Comparison of ENCODE assay signal across 1 cellular context in genomic region chr2:239297142-239298125, GRCh38.
TF ChIP-seq lines count a peak whose summit lies in the region.

No MANE protein-coding gene starts in this region.

TF ChIP-seq in HepG2, 621 proteins besides CTCF, POLR2A, EP300 and RAD21 (continued from another document and continues in another):
- TF ChIP-seq, protein P1, sequence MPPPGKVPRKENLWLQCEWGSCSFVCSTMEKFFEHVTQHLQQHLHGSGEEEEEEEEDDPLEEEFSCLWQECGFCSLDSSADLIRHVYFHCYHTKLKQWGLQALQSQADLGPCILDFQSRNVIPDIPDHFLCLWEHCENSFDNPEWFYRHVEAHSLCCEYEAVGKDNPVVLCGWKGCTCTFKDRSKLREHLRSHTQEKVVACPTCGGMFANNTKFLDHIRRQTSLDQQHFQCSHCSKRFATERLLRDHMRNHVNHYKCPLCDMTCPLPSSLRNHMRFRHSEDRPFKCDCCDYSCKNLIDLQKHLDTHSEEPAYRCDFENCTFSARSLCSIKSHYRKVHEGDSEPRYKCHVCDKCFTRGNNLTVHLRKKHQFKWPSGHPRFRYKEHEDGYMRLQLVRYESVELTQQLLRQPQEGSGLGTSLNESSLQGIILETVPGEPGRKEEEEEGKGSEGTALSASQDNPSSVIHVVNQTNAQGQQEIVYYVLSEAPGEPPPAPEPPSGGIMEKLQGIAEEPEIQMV (CRISPR knock-in tag; IDR thresholded peaks at IDR 0.05; ENCODE audit: low read depth): 0 out of 2 replicates have a peak, but pooled peaks have one; percentile 34
- no peak for TF ChIP-seq TBX3 (IDR thresholded peaks at IDR 0.05; ENCODE audit: borderline replicate concordance)
- TF ChIP-seq UBTF (CRISPR knock-in tag; IDR thresholded peaks at IDR 0.05): peak; percentile 49
- TF ChIP-seq ELF1 (CRISPR knock-in tag; IDR thresholded peaks at IDR 0.05): no peak
- TF ChIP-seq ZNF792 (CRISPR knock-in tag; IDR thresholded peaks at IDR 0.05): no peak
- TF ChIP-seq, protein P2, sequence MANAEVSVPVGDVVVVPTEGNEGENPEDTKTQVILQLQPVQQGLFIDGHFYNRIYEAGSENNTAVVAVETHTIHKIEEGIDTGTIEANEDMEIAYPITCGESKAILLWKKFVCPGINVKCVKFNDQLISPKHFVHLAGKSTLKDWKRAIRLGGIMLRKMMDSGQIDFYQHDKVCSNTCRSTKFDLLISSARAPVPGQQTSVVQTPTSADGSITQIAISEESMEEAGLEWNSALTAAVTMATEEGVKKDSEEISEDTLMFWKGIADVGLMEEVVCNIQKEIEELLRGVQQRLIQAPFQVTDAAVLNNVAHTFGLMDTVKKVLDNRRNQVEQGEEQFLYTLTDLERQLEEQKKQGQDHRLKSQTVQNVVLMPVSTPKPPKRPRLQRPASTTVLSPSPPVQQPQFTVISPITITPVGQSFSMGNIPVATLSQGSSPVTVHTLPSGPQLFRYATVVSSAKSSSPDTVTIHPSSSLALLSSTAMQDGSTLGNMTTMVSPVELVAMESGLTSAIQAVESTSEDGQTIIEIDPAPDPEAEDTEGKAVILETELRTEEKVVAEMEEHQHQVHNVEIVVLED (CRISPR knock-in tag; IDR thresholded peaks at IDR 0.05; ENCODE audit: borderline replicate concordance): no peak
- TF ChIP-seq XRCC5 (optimal IDR thresholded peaks at IDR 0.05; ENCODE audit: low read length): peak; percentile 64
- TF ChIP-seq TGIF2 (CRISPR knock-in tag; IDR thresholded peaks at IDR 0.05): peak; percentile 78; the same call in 1 of the 2 replicates
- TF ChIP-seq, protein P3, sequence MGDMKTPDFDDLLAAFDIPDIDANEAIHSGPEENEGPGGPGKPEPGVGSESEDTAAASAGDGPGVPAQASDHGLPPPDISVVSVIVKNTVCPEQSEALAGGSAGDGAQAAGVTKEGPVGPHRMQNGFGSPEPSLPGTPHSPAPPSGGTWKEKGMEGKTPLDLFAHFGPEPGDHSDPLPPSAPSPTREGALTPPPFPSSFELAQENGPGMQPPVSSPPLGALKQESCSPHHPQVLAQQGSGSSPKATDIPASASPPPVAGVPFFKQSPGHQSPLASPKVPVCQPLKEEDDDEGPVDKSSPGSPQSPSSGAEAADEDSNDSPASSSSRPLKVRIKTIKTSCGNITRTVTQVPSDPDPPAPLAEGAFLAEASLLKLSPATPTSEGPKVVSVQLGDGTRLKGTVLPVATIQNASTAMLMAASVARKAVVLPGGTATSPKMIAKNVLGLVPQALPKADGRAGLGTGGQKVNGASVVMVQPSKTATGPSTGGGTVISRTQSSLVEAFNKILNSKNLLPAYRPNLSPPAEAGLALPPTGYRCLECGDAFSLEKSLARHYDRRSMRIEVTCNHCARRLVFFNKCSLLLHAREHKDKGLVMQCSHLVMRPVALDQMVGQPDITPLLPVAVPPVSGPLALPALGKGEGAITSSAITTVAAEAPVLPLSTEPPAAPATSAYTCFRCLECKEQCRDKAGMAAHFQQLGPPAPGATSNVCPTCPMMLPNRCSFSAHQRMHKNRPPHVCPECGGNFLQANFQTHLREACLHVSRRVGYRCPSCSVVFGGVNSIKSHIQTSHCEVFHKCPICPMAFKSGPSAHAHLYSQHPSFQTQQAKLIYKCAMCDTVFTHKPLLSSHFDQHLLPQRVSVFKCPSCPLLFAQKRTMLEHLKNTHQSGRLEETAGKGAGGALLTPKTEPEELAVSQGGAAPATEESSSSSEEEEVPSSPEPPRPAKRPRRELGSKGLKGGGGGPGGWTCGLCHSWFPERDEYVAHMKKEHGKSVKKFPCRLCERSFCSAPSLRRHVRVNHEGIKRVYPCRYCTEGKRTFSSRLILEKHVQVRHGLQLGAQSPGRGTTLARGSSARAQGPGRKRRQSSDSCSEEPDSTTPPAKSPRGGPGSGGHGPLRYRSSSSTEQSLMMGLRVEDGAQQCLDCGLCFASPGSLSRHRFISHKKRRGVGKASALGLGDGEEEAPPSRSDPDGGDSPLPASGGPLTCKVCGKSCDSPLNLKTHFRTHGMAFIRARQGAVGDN (CRISPR knock-in tag; IDR thresholded peaks at IDR 0.05): peak; percentile 51
- TF ChIP-seq JUND (CRISPR knock-in tag; IDR thresholded peaks at IDR 0.05): peak; percentile 49; the same call in 1 of the 2 replicates
- TF ChIP-seq JARID2 (CRISPR knock-in tag; IDR thresholded peaks at IDR 0.05; ENCODE audit: insufficient replicate concordance): no peak
- 0 out of 2 replicates have a peak, but pooled peaks have one; percentile 76 for TF ChIP-seq ZNF839 (CRISPR knock-in tag; IDR thresholded peaks at IDR 0.05; ENCODE audit: borderline replicate concordance)
- no peak for TF ChIP-seq MAFG (CRISPR knock-in tag; IDR thresholded peaks at IDR 0.05)
- TF ChIP-seq BCL6 (CRISPR knock-in tag; IDR thresholded peaks at IDR 0.05): peak; percentile 73
- TF ChIP-seq, protein P4, sequence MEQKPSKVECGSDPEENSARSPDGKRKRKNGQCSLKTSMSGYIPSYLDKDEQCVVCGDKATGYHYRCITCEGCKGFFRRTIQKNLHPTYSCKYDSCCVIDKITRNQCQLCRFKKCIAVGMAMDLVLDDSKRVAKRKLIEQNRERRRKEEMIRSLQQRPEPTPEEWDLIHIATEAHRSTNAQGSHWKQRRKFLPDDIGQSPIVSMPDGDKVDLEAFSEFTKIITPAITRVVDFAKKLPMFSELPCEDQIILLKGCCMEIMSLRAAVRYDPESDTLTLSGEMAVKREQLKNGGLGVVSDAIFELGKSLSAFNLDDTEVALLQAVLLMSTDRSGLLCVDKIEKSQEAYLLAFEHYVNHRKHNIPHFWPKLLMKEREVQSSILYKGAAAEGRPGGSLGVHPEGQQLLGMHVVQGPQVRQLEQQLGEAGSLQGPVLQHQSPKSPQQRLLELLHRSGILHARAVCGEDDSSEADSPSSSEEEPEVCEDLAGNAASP (CRISPR knock-in tag; IDR thresholded peaks at IDR 0.05; ENCODE audit: borderline replicate concordance): peak; percentile 31; the same call in 1 of the 2 replicates
- TF ChIP-seq, protein P5, sequence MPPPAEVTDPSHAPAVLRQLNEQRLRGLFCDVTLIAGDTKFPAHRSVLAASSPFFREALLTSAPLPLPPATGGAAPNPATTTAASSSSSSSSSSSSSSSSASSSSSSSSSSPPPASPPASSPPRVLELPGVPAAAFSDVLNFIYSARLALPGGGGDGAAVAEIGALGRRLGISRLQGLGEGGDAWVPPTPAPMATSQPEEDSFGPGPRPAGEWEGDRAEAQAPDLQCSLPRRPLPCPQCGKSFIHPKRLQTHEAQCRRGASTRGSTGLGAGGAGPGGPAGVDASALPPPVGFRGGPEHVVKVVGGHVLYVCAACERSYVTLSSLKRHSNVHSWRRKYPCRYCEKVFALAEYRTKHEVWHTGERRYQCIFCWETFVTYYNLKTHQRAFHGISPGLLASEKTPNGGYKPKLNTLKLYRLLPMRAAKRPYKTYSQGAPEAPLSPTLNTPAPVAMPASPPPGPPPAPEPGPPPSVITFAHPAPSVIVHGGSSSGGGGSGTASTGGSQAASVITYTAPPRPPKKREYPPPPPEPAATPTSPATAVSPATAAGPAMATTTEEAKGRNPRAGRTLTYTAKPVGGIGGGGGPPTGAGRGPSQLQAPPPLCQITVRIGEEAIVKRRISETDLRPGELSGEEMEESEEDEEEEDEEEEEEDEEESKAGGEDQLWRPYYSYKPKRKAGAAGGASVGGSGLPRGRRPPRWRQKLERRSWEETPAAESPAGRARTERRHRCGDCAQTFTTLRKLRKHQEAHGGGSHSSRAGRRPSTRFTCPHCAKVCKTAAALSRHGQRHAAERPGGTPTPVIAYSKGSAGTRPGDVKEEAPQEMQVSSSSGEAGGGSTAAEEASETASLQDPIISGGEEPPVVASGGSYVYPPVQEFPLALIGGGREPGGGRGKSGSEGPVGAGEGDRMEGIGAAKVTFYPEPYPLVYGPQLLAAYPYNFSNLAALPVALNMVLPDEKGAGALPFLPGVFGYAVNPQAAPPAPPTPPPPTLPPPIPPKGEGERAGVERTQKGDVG (CRISPR knock-in tag; IDR thresholded peaks at IDR 0.05; ENCODE audit: borderline replicate concordance): peak; percentile 15; the same call in 1 of the 2 replicates
- no peak for TF ChIP-seq JUNB (CRISPR knock-in tag; IDR thresholded peaks at IDR 0.05; ENCODE audit: borderline replicate concordance)
- peak; percentile 74; the same call in 1 of the 2 replicates for TF ChIP-seq HES4 (CRISPR knock-in tag; IDR thresholded peaks at IDR 0.05; ENCODE audit: borderline replicate concordance)
- TF ChIP-seq HNF1B (CRISPR knock-in tag; IDR thresholded peaks at IDR 0.05): peak; percentile 25; the same call in 1 of the 2 replicates
- TF ChIP-seq ZNF260 (CRISPR knock-in tag; IDR thresholded peaks at IDR 0.05; ENCODE audit: borderline replicate concordance, low read depth): 0 out of 2 replicates have a peak, but pooled peaks have one; percentile 44
- TF ChIP-seq STAG1 (CRISPR knock-in tag; IDR thresholded peaks at IDR 0.05): no peak
- 0 out of 2 replicates have a peak, but pooled peaks have one; percentile 8 for TF ChIP-seq ZBTB21 (CRISPR knock-in tag; IDR thresholded peaks at IDR 0.05)
- TF ChIP-seq ZBTB37 (CRISPR knock-in tag; IDR thresholded peaks at IDR 0.05): no peak
- TF ChIP-seq MED1 (CRISPR knock-in tag; IDR thresholded peaks at IDR 0.05): peak; percentile 42; the same call in 1 of the 2 replicates
- TF ChIP-seq RXRA (CRISPR knock-in tag; IDR thresholded peaks at IDR 0.05): peak; percentile 89
- TF ChIP-seq BORCS8-MEF2B (CRISPR knock-in tag; IDR thresholded peaks at IDR 0.05): peak; percentile 77; the same call in 1 of the 2 replicates
- TF ChIP-seq NFKB2 (CRISPR knock-in tag; IDR thresholded peaks at IDR 0.05; ENCODE audit: borderline replicate concordance): peak; percentile 65; the same call in 1 of the 2 replicates
- TF ChIP-seq SKIL (CRISPR knock-in tag; IDR thresholded peaks at IDR 0.05; ENCODE audit: borderline replicate concordance): peak; percentile 91
